12 cellular contexts compared by ENCODE assay signal in genomic region chr16:67544329-67544841, GRCh38. TPM values are rescaled to one million over a fixed set of nuclear protein-coding genes. Genes with fewer than 3 reads are reported as not detected.
DNase-seq lines count a peak whose midpoint lies in the region; ATAC-seq and TF ChIP-seq lines count a peak whose summit lies in the region.
"Had no signal": no experiment of that assay in that cellular context is flagged by ENCODE, and none has a peak within 500 bp of the region (broad histone marks: within the 10 kb centered on the region; RNA-seq: fewer than 3 reads in every experiment).

No MANE protein-coding gene starts in this region.

- CTCF ChIA-PET in Calu3 (lab: Charles Lee) = interaction anchor here (0.5 to 1.3 kb wide), 2 partner anchors 23 to 54 kb away, joined by 3 to 4 read pairs; no protein-coding TSS in a partner anchor

- H3K27ac ChIP-seq in BLaER1 = peak overlapping the region; percentile 100

- H3K36me3 Mint-ChIP-seq in brain (peaks cover 27% of the 10 kb centered on the region), Calu3 (ENCODE audit: insufficient read depth, unreplicated experiment) (peaks cover 66% of the 10 kb centered on the region)

- H3K4me1 Mint-ChIP-seq in brain (peaks cover 8% of the 10 kb centered on the region), Calu3 (ENCODE audit: low read depth, unreplicated experiment) (peaks cover 27% of the 10 kb centered on the region)

- H4K20me1 ChIP-seq in BLaER1 = peaks cover 30% of the 10 kb centered on the region

- TF ChIP-seq CTCF in GM12875 (IDR thresholded peaks at IDR 0.05; ENCODE audit: borderline replicate concordance, insufficient read depth, low read depth, low read length) = peak; percentile 35; the same call in 1 of the 2 replicates
- TF ChIP-seq CTCF in brain (conservative IDR thresholded peaks at IDR 0.05) = no peak
- TF ChIP-seq CTCF in kidney epithelial cell (IDR thresholded peaks at IDR 0.05; ENCODE audit: insufficient read depth, low read length, poor library complexity, severe bottlenecking) = peak; percentile 17
- no peak for TF ChIP-seq CTCF in Calu3 (IDR thresholded peaks at IDR 0.05; ENCODE audit: unreplicated experiment)

- H3K4me1 ChIP-seq in BLaER1 = peaks cover 96% of the 10 kb centered on the region

- H3K4me3 ChIP-seq in BLaER1 (peak overlapping the region; percentile 57), GM12875 (ENCODE audit: low read depth, low read length) (no peak overlapping the region), kidney epithelial cell (ENCODE audit: low read depth, low read length) (no peak overlapping the region)

- peak overlapping the region; percentile 91 for H3K9ac ChIP-seq in BLaER1

- DNase-seq in kidney epithelial cell (ENCODE audit: low read depth) = no peak
- DNase-seq in Calu3 = no peak
- DNase-seq in OCI-M1 (lab: John Stamatoyannopoulos, UW) = no peak
- DNase-seq in cerebellum (ENCODE audit: low spot score) = no peak
- DNase-seq: activated CD8-positive, alpha-beta memory T cell treated with anti-CD3 and anti-CD28 coated beads, Interleukin-2, amount 50 U/mL, for 4 hours; amniotic stem cell; hippocampal formation; NCI-H446 had no signal

- BruUV-seq in Calu3 (replicated peaks; lab: Mats Ljungman, UMichigan) = no TSS peak

- H3K9me3 ChIP-seq in BLaER1 = no peaks in the 10 kb centered on the region

- H3K27ac Mint-ChIP-seq in brain = peak overlapping the region in 4 of 5 experiments; percentile 10 to 76 (median 27)
- no peak overlapping the region for H3K27ac Mint-ChIP-seq in Calu3 (ENCODE audit: unreplicated experiment)

- H3K36me3 ChIP-seq in BLaER1 (peaks cover 58% of the 10 kb centered on the region), kidney epithelial cell (ENCODE audit: control insufficient read depth, insufficient read depth, low read length) (peaks cover 6% of the 10 kb centered on the region)

- H3K4me2 ChIP-seq in BLaER1 = peak overlapping the region; percentile 96

- no peak overlapping the region for H3K4me3 Mint-ChIP-seq in brain
- no peak overlapping the region for H3K4me3 Mint-ChIP-seq in Calu3 (ENCODE audit: low read depth, unreplicated experiment)

- H3K27me3 ChIP-seq in BLaER1 (no peaks in the 10 kb centered on the region), kidney epithelial cell (ENCODE audit: control insufficient read depth, insufficient read depth, low read length) (no peaks in the 10 kb centered on the region)

- intact Hi-C loops in Calu3 (cut with micrococcal nuclease; ENCODE audit: unreplicated experiment) = no loop called here

- H3K9me3 Mint-ChIP-seq in brain = no peaks in the 10 kb centered on the region
- no peaks in the 10 kb centered on the region for H3K9me3 Mint-ChIP-seq in Calu3 (ENCODE audit: low read depth, unreplicated experiment)

- peaks cover 2% of the 10 kb centered on the region for H3K27me3 Mint-ChIP-seq in brain
- no peaks in the 10 kb centered on the region for H3K27me3 Mint-ChIP-seq in Calu3 (ENCODE audit: unreplicated experiment)

- ATAC-seq in GM19023 (IDR thresholded peaks at IDR 0.05; ENCODE audit: unreplicated experiment) = no peak

RNA-seq across cellular contexts. Expression of gene RIPOR1, which starts 15.8 kb away (rescaled TPM):
- 64.2 TPM for polyA plus RNA-seq in brain (ENCODE audit: insufficient read depth, low read depth, low replicate concordance)
- 72.1 and 91.0 TPM in 2 replicates for total RNA-seq in kidney epithelial cell
- total RNA-seq in Calu3 (2022) = 59.0 and 71.6 TPM in 2 replicates
- 31.1 TPM for total RNA-seq in cerebellum

RNA-seq across cellular contexts. Expression of gene CTCF, which starts 17.9 kb away (rescaled TPM):
- 58.2 TPM for polyA plus RNA-seq in brain (ENCODE audit: insufficient read depth, low read depth, low replicate concordance)
- total RNA-seq in kidney epithelial cell (40.7 and 45.0 TPM in 2 replicates), Calu3 (2022) (50.9 and 52.1 TPM in 2 replicates), cerebellum (44.8 TPM)

Comparison
In these comparisons a context has a peak if more than half of its experiments do, and no peak if none do; other contexts are left out.
1. CTCF ChIP-seq: peak in GM12875 (single experiment) and kidney epithelial cell (single experiment); none in brain (0 of 2) and Calu3 (single experiment).